ENCODE assay signal across 8 cellular contexts in genomic region chr2:161134547-161135518, GRCh38. TPM values are rescaled to one million over a fixed set of nuclear protein-coding genes. Genes with fewer than 3 reads are reported as not detected.
DNase-seq lines count a peak whose midpoint lies in the region; ATAC-seq, FAIRE-seq and TF ChIP-seq lines count a peak whose summit lies in the region.

No MANE protein-coding gene starts in this region.

- no TSS peak for BruUV-seq in MCF 10A (replicated peaks; lab: Mats Ljungman, UMichigan)

- intact Hi-C loops in CD14-positive monocyte (cut with micrococcal nuclease) (no loop called here), MCF 10A (cut with micrococcal nuclease) (no loop called here)

- H3K36me3 ChIP-seq in muscle layer of colon (ENCODE audit: insufficient read depth, low read length), result no peaks in the 10 kb centered on the region

- TF ChIP-seq CTCF in CD14-positive monocyte (IDR thresholded peaks at IDR 0.05), result no peak
- no peak for TF ChIP-seq CTCF in MCF 10A (IDR thresholded peaks at IDR 0.05; ENCODE audit: unreplicated experiment)

- CTCF ChIA-PET in MCF 10A (lab: Yijun Ruan, JAX), result interaction anchor here (0.6 kb wide), 1 partner anchor 16 kb away, joined by 3 read pairs; no protein-coding TSS in a partner anchor

- H3K4me1 ChIP-seq in muscle layer of colon (ENCODE audit: insufficient read depth, low read length), result peaks cover 26% of the 10 kb centered on the region

- POLR2A ChIA-PET in MCF 10A (lab: Yijun Ruan, JAX), result interaction anchor here (0.9 to 2.5 kb wide), 8 partner anchors 10 to 28 kb away, joined by 3 to 12 read pairs (median 4); no protein-coding TSS in a partner anchor

- H3K36me3 Mint-ChIP-seq in CD14-positive monocyte (no peaks in the 10 kb centered on the region), MCF 10A (ENCODE audit: insufficient read depth, unreplicated experiment) (no peaks in the 10 kb centered on the region)

- H3K4me3 ChIP-seq in muscle layer of colon (ENCODE audit: low read depth in 1 of 2, low read length in 2 of 2), result peak overlapping the region in 1 of 2 donors; percentile 22

- FAIRE-seq in frontal cortex (lab: Jason Lieb, UNC), result no peak

- H3K9ac ChIP-seq in muscle layer of colon (ENCODE audit: low read length), result peak overlapping the region; percentile 14

- H3K27ac ChIP-seq in muscle layer of colon (ENCODE audit: low read depth, low read length), result peak overlapping the region; percentile 57

- H3K27ac Mint-ChIP-seq in CD14-positive monocyte, result peak overlapping the region; percentile 65 to 86 (median 83)
- peak overlapping the region; percentile 39 for H3K27ac Mint-ChIP-seq in MCF 10A (ENCODE audit: low read depth, unreplicated experiment)

- H3K9me3 ChIP-seq in muscle layer of colon (ENCODE audit: low read length), result no peaks in the 10 kb centered on the region

- H3K4me3 Mint-ChIP-seq in CD14-positive monocyte (no peak overlapping the region), MCF 10A (ENCODE audit: unreplicated experiment) (peak overlapping the region; percentile 12)

- DNase-seq in CD14-positive monocyte (ENCODE audit: low spot score) (no peak), LHCN-M2 (ENCODE audit: low read depth) (peak; percentile 47), MCF 10A (ENCODE audit: unreplicated experiment) (peak; percentile 58), NOMO-1 treated with DMSO at 0.1 percent for 48 hours (lab: John Stamatoyannopoulos, UW; ENCODE audit: unreplicated experiment) (no peak), frontal cortex (ENCODE audit: low spot score in 2 of 2) (no peak), cerebellar nuclear complex (lab: John Stamatoyannopoulos, UW) (no peak)

- H3K9me3 Mint-ChIP-seq in CD14-positive monocyte (peaks cover 0 to 3% (median 0%) of the 10 kb centered on the region in 7 donors), MCF 10A (ENCODE audit: unreplicated experiment) (peaks cover 7% of the 10 kb centered on the region)

- peaks cover 50% of the 10 kb centered on the region for H3K4me1 Mint-ChIP-seq in CD14-positive monocyte
- peaks cover 24% of the 10 kb centered on the region for H3K4me1 Mint-ChIP-seq in MCF 10A (ENCODE audit: insufficient read depth, unreplicated experiment)

- no peak for ATAC-seq in HG02571 (IDR thresholded peaks at IDR 0.05; ENCODE audit: unreplicated experiment)

- H3K27me3 Mint-ChIP-seq in CD14-positive monocyte (ENCODE audit: low read depth in 3 of 3), result peaks cover 0 to 2% (median 1%) of the 10 kb centered on the region in 3 donors
- no peaks in the 10 kb centered on the region for H3K27me3 Mint-ChIP-seq in MCF 10A (ENCODE audit: insufficient read depth, unreplicated experiment)

- no peaks in the 10 kb centered on the region for H3K27me3 ChIP-seq in muscle layer of colon (ENCODE audit: control insufficient read depth in 1 of 2, insufficient read depth in 2 of 2, low read length in 2 of 2)

RNA-seq across cellular contexts. Expression of gene TANK, which starts 25.4 kb away (rescaled TPM):
- 10 to 100 TPM; 72.7 to 91.7 TPM for polyA plus RNA-seq in CD14-positive monocyte
- total RNA-seq in LHCN-M2 (2014; rRNA removed) (56.3 and 64.5 TPM in 2 replicates), MCF 10A (2022) (62.0 and 79.6 TPM in 2 replicates), frontal cortex (66.9 TPM)
- polyA plus RNA-seq in LHCN-M2 (2012), result 24.9 TPM

Comparison
In these comparisons a context has a peak if more than half of its experiments do, and no peak if none do; other contexts are left out.
1. DNase-seq: peak in LHCN-M2 (single experiment) and MCF 10A (single experiment); none in CD14-positive monocyte (single experiment), NOMO-1 treated with DMSO at 0.1 percent for 48 hours (single experiment), frontal cortex (0 of 2) and cerebellar nuclear complex (0 of 2).